Comparison of ENCODE assay signal across 9 cellular contexts in genomic region chr15:32029409-32029861, GRCh38. TPM values are rescaled to one million over a fixed set of nuclear protein-coding genes. Genes with fewer than 3 reads are reported as not detected.
DNase-seq lines count a peak whose midpoint lies in the region; ATAC-seq and TF ChIP-seq lines count a peak whose summit lies in the region.
"Had no signal": no experiment of that assay in that cellular context is flagged by ENCODE, and none has a peak within 500 bp of the region (broad histone marks: within the 10 kb centered on the region; RNA-seq: fewer than 3 reads in every experiment).

No MANE protein-coding gene starts in this region.

- H4K20me1 ChIP-seq in neural cell (ENCODE audit: insufficient read depth) (no peaks in the 10 kb centered on the region), PC-3 (ENCODE audit: low read length) (no peaks in the 10 kb centered on the region)

- 0 to 1% methylated on average over 5 to 16 of the region's 16 CpGs for WGBS in endodermal cell (ENCODE audit: insufficient coverage in 1 of 2, insufficient read length in 1 of 2), 2 experiments

- peaks cover 9% of the 10 kb centered on the region for H3K4me1 Mint-ChIP-seq in endodermal cell

- no peak overlapping the region for H3K27ac Mint-ChIP-seq in endodermal cell

- H3K27me3 ChIP-seq in endodermal cell (ENCODE audit: control insufficient read depth, insufficient read depth, low read length, poor library complexity, severe bottlenecking) (peaks cover 35% of the 10 kb centered on the region), neural cell (ENCODE audit: insufficient read depth, low read depth, low read length) (peaks cover 12% of the 10 kb centered on the region), PC-3 (ENCODE audit: low read length) (peaks cover 65% of the 10 kb centered on the region)

- no peak for TF ChIP-seq EP300 in neural cell (conservative IDR thresholded peaks at IDR 0.05; ENCODE audit: poor library complexity, severe bottlenecking)

- H3K36me3 ChIP-seq in endodermal cell (ENCODE audit: control insufficient read depth, insufficient read depth, low read length) (no peaks in the 10 kb centered on the region), neural cell (ENCODE audit: insufficient read depth, low read length) (no peaks in the 10 kb centered on the region), PC-3 (ENCODE audit: low read depth, low read length) (no peaks in the 10 kb centered on the region)

- TF ChIP-seq CTCF in endodermal cell (conservative IDR thresholded peaks at IDR 0.05), result peak; percentile 70
- peak; percentile 72 for TF ChIP-seq CTCF in neural cell (IDR thresholded peaks at IDR 0.05; ENCODE audit: poor library complexity, severe bottlenecking)
- no peak for TF ChIP-seq CTCF in PC-3 (conservative IDR thresholded peaks at IDR 0.05; ENCODE audit: low read depth, low read length)

- H3K4me2 ChIP-seq in neural cell (ENCODE audit: low read length) (peak overlapping the region; percentile 92), PC-3 (ENCODE audit: low read length) (no peak overlapping the region)

- POLR2A ChIA-PET in PC-3 (lab: Charles Lee; ENCODE audit: unreplicated experiment), result no interaction called here

- no peaks in the 10 kb centered on the region for H3K9me3 Mint-ChIP-seq in endodermal cell

- H3K4me1 ChIP-seq in endodermal cell (ENCODE audit: control insufficient read depth, insufficient read depth, low read length) (no peaks in the 10 kb centered on the region), PC-3 (ENCODE audit: insufficient read depth, low read length) (no peaks in the 10 kb centered on the region)

- intact Hi-C loops in PC-3 (cut with micrococcal nuclease), result no loop called here

- DNase-seq in G401 (ENCODE audit: low spot score) (peak; percentile 52), NCI-H2227 (lab: John Stamatoyannopoulos, UW; ENCODE audit: unreplicated experiment) (peak; percentile 45), endodermal cell (peak; percentile 83), NCI-H128 (lab: John Stamatoyannopoulos, UW; ENCODE audit: unreplicated experiment) (no peak), PC-3 (no peak), NCI-H187 treated with DMSO at 0.1 percent for 48 hours (lab: John Stamatoyannopoulos, UW) (no peak)
- DNase-seq: IMR-90 had no signal

- H3F3A ChIP-seq in neural cell (ENCODE audit: insufficient read depth, low read length, poor library complexity, severe bottlenecking) (no peaks in the 10 kb centered on the region), PC-3 (ENCODE audit: low read length, unreplicated experiment) (no peaks in the 10 kb centered on the region)

- no peaks in the 10 kb centered on the region for H3K36me3 Mint-ChIP-seq in endodermal cell (ENCODE audit: low read depth)

- no peak overlapping the region for H3K27ac ChIP-seq in endodermal cell (ENCODE audit: low read depth, low read length)
- peak overlapping the region; percentile 43 for H3K27ac ChIP-seq in neural cell (ENCODE audit: low read length)
- H3K27ac ChIP-seq in PC-3 (ENCODE audit: low read length), result no peak overlapping the region

- H3K4me3 ChIP-seq in endodermal cell (ENCODE audit: low read length) (peak overlapping the region; percentile 85), neural cell (ENCODE audit: low read length) (peak overlapping the region; percentile 90), PC-3 (ENCODE audit: low read length) (no peak overlapping the region)

- ATAC-seq in PC-3, result no peak
- ATAC-seq in GM21723 (IDR thresholded peaks at IDR 0.05; ENCODE audit: unreplicated experiment), result no peak

- H3K27me3 Mint-ChIP-seq in endodermal cell (ENCODE audit: insufficient read depth), result peaks cover 42% of the 10 kb centered on the region

- in situ Hi-C loops in G401 (cut with HindIII; ENCODE audit: low sequenced_read_pairs), result no loop called here

- H3K9ac ChIP-seq in endodermal cell (ENCODE audit: extremely low read depth, low read length, poor library complexity, severe bottlenecking) (peak overlapping the region; percentile 15), neural cell (ENCODE audit: low read length) (peak overlapping the region; percentile 80), PC-3 (ENCODE audit: low read length) (no peak overlapping the region)

- peak overlapping the region; percentile 73 for H3K4me3 Mint-ChIP-seq in endodermal cell

- H3K79me2 ChIP-seq in neural cell (replicated peaks; ENCODE audit: insufficient read depth, low read length) (no peaks in the 10 kb centered on the region), PC-3 (ENCODE audit: low read length) (no peaks in the 10 kb centered on the region)

- H3K9me3 ChIP-seq in endodermal cell (ENCODE audit: control insufficient read depth, low read length) (no peaks in the 10 kb centered on the region), neural cell (ENCODE audit: low read length) (no peaks in the 10 kb centered on the region), PC-3 (ENCODE audit: low read length) (no peaks in the 10 kb centered on the region)

- H2AFZ ChIP-seq in neural cell (ENCODE audit: low read depth, low read length), result peak overlapping the region; percentile 90
- no peak overlapping the region for H2AFZ ChIP-seq in PC-3 (ENCODE audit: low read length)

- no TSS peak for BruUV-seq in PC-3 (replicated peaks; lab: Mats Ljungman, UMichigan)

- CTCF ChIA-PET in PC-3 (lab: Charles Lee), result no interaction called here

- TF ChIP-seq RAD21 in neural cell (conservative IDR thresholded peaks at IDR 0.05), result peak; percentile 49

- H3K9me2 ChIP-seq in neural cell (ENCODE audit: insufficient read depth, low read length) (no peaks in the 10 kb centered on the region), PC-3 (replicated peaks; ENCODE audit: low read length) (no peaks in the 10 kb centered on the region)

TF ChIP-seq in neural cell, 6 proteins besides CTCF, POLR2A, EP300 and RAD21:
- peak; percentile 26 for TF ChIP-seq SMC3 (conservative IDR thresholded peaks at IDR 0.05; ENCODE audit: poor library complexity)
- no peak for TF ChIP-seq EZH2 (IDR thresholded peaks at IDR 0.05; ENCODE audit: borderline replicate concordance, insufficient read depth, low read length, poor library complexity, severe bottlenecking)
TF ChIP-seq in neural cell: peak in this region for 1.

RNA-seq across cellular contexts. Expression of gene CHRNA7, which starts 0.9 kb away (rescaled TPM):
- 0.20 and 1.3 TPM in 2 replicates for total RNA-seq in G401 (2014; rRNA removed; shearing (Covaris generic))
- 1 to 10 TPM; 7.5 to 8.0 TPM for total RNA-seq in endodermal cell
- polyA plus RNA-seq in endodermal cell (2013, experiment 1 of 2), result 4.5 TPM
- 5.4 TPM for polyA plus RNA-seq in endodermal cell (2013, experiment 2 of 2)
- 3.1 and 5.0 TPM in 2 replicates for polyA plus RNA-seq in neural cell
- 7.5 and 8.3 TPM in 2 replicates for polyA minus RNA-seq in neural cell
- 0.73 and 1.0 TPM in 2 replicates for total RNA-seq in PC-3 (2014; rRNA removed)
- total RNA-seq: IMR-90 had no signal

Comparison
In these comparisons a context has a peak if more than half of its experiments do, and no peak if none do; other contexts are left out.
1. DNase-seq: peak in G401 (single experiment), NCI-H2227 (single experiment) and endodermal cell (single experiment); none in NCI-H128 (single experiment), PC-3 (single experiment) and NCI-H187 treated with DMSO at 0.1 percent for 48 hours (single experiment).